In genomic region chr20:43681468-43681942, GRCh38 we compare ENCODE assay signal across 9 cellular contexts. TPM values are rescaled to one million over a fixed set of nuclear protein-coding genes. Genes with fewer than 3 reads are reported as not detected.
DNase-seq lines count a peak whose midpoint lies in the region; ATAC-seq and TF ChIP-seq lines count a peak whose summit lies in the region.
"Had no signal": no experiment of that assay in that cellular context is flagged by ENCODE, and none has a peak within 500 bp of the region (broad histone marks: within the 10 kb centered on the region; RNA-seq: fewer than 3 reads in every experiment).

No MANE protein-coding gene starts in this region.

- peaks cover 90% of the 10 kb centered on the region for H3K36me3 ChIP-seq in KOPT-K1 (ENCODE audit: insufficient read depth, low read length)

- H3K9me3 ChIP-seq in KOPT-K1 (ENCODE audit: insufficient read depth, low read length, poor library complexity, severe bottlenecking): no peaks in the 10 kb centered on the region

- peak; percentile 40 for TF ChIP-seq CTCF in GM12874 (IDR thresholded peaks at IDR 0.05; ENCODE audit: insufficient read depth, low read depth, low read length)
- TF ChIP-seq CTCF in GM13977 (IDR thresholded peaks at IDR 0.05; ENCODE audit: extremely low read depth, insufficient read depth, missing control alignments): no peak

- DNase-seq in cerebellum (ENCODE audit: low spot score) (peak; percentile 12), UCSD-AML1 (lab: John Stamatoyannopoulos, UW; ENCODE audit: unreplicated experiment) (no peak), NCI-H2196 treated with DMSO at 0.1 percent for 48 hours (lab: John Stamatoyannopoulos, UW; ENCODE audit: unreplicated experiment) (no peak), GM13977 (ENCODE audit: low spot score) (no peak)
- DNase-seq in stimulated activated CD4-positive, alpha-beta T cell treated with anti-CD3 and anti-CD28 coated beads, Interleukin-4, amount 100 ng/mL, for 24 hours: no peak

- in situ Hi-C loops in GM13977 (cut with MboI; ENCODE audit: low pct_unique_long_range_greater_than_20kb, low sequenced_read_pairs, unreplicated experiment): no loop called here

- H3K27ac ChIP-seq in KOPT-K1 (ENCODE audit: low read depth, low read length, poor library complexity, severe bottlenecking): peak overlapping the region; percentile 23

- peak; percentile 35 for ATAC-seq in GM21528 (IDR thresholded peaks at IDR 0.05; ENCODE audit: low FRiP score, unreplicated experiment)

RNA-seq across cellular contexts. Expression of gene MYBL2, which starts 14.6 kb away (rescaled TPM):
- total RNA-seq in cerebellum: 2.4 TPM

RNA-seq across cellular contexts. Expression of gene GTSF1L, which starts 45.3 kb away (rescaled TPM):
- not detected for total RNA-seq in cerebellum
- total RNA-seq: RPMI7951 had no signal
